In genomic region chr11:72222907-72223614, GRCh38 we compare ENCODE assay signal across 8 cellular contexts. TPM values are rescaled to one million over a fixed set of nuclear protein-coding genes. Genes with fewer than 3 reads are reported as not detected.
DNase-seq lines count a peak whose midpoint lies in the region; ATAC-seq, FAIRE-seq and TF ChIP-seq lines count a peak whose summit lies in the region.

No MANE protein-coding gene starts in this region.

- peaks cover 21% of the 10 kb centered on the region for H3K79me2 ChIP-seq in endothelial cell of umbilical vein (ENCODE audit: control insufficient read depth, insufficient read depth, low read length)

- intact Hi-C loops in endothelial cell of umbilical vein (cut with micrococcal nuclease), result loop anchor here (1.0 to 2.0 kb wide), 5 partner anchors 15 to 198 kb away; partner anchors contain the start of gene ANAPC15
- intact Hi-C loops in mucosa of descending colon (cut with DNase I, micrococcal nuclease), result no loop called here

- peak; percentile 64 for ATAC-seq in GM21360 (IDR thresholded peaks at IDR 0.05; ENCODE audit: unreplicated experiment)
- ATAC-seq in mucosa of descending colon, result peak; percentile 87

- peak overlapping the region; percentile 60 for H3K27ac ChIP-seq in endothelial cell of umbilical vein (ENCODE audit: insufficient read depth, low read depth, low read length)

- peaks cover 12% of the 10 kb centered on the region for H3K4me1 ChIP-seq in NT2/D1 (ENCODE audit: insufficient read depth, insufficient read length)
- H3K4me1 ChIP-seq in endothelial cell of umbilical vein (ENCODE audit: control insufficient read depth, extremely low read depth, insufficient read depth, low read length), result peaks cover 9% of the 10 kb centered on the region
- H3K4me1 ChIP-seq in mucosa of descending colon (ENCODE audit: low read depth), result peaks cover 15% of the 10 kb centered on the region

- peak overlapping the region; percentile 89 for H2AFZ ChIP-seq in endothelial cell of umbilical vein (ENCODE audit: low read depth, low read length)

- H3K9me1 ChIP-seq in endothelial cell of umbilical vein (replicated peaks; ENCODE audit: control insufficient read depth, extremely low read depth, insufficient read depth, low read length), result no peaks in the 10 kb centered on the region

- peak; percentile 86 for FAIRE-seq in endothelial cell of umbilical vein (lab: Jason Lieb, UNC)

- peak; percentile 54 for DNase-seq in COLO829 (ENCODE audit: low spot score)
- peak; percentile 93 for DNase-seq in HT1080 (ENCODE audit: low read depth)
- peak; percentile 97 for DNase-seq in NT2/D1 (ENCODE audit: low read depth, low spot score)
- DNase-seq in activated CD8-positive, alpha-beta memory T cell treated with anti-CD3 and anti-CD28 coated beads, Interleukin-2, amount 50 U/mL, for 24 hours (ENCODE audit: extremely low read depth), result peak; percentile 77
- DNase-seq in endothelial cell of umbilical vein (ENCODE audit: low read depth, low spot score), result peak; percentile 93
- peak; percentile 97 to 98 (median 97) for DNase-seq in mucosa of descending colon
- DNase-seq in stimulated activated CD8-positive, alpha-beta memory T cell treated with anti-CD3 and anti-CD28 coated beads, Interleukin-4, amount 100 ng/mL, for 1 hour (ENCODE audit: low read depth in 2 of 2, low spot score in 1 of 2), result peak; percentile 87 to 88

- POLR2A ChIA-PET in endothelial cell of umbilical vein (lab: Charles Lee), result interaction anchor here (1.0 to 1.5 kb wide), 2 partner anchors 111 to 151 kb away, joined by 3 to 5 read pairs; partner anchors contain the start of gene ANAPC15

- peak in 1 of 2 donors; percentile 16 for TF ChIP-seq CTCF in endothelial cell of umbilical vein (IDR thresholded peaks at IDR 0.05; ENCODE audit: extremely low read depth in 1 of 2, insufficient read depth in 1 of 2, low read depth in 1 of 2, low read length in 2 of 2)
- TF ChIP-seq CTCF in mucosa of descending colon (IDR thresholded peaks at IDR 0.05), result peak; percentile 18

- H3K9ac ChIP-seq in NT2/D1 (ENCODE audit: insufficient read length, low read depth) (peak overlapping the region; percentile 82), endothelial cell of umbilical vein (replicated peaks; ENCODE audit: extremely low read depth, insufficient read depth, low read length) (peak overlapping the region; percentile 82)

- H3K36me3 ChIP-seq in NT2/D1 (ENCODE audit: insufficient read depth, insufficient read length, low read length) (peaks cover 22% of the 10 kb centered on the region), endothelial cell of umbilical vein (ENCODE audit: control insufficient read depth in 2 of 2, extremely low read depth in 1 of 2, insufficient read depth in 2 of 2, low read length in 2 of 2) (peaks cover 2 to 10% of the 10 kb centered on the region in 2 experiments), mucosa of descending colon (ENCODE audit: low read depth) (no peaks in the 10 kb centered on the region)

- BruUV-seq in endothelial cell of umbilical vein (replicated peaks; lab: Mats Ljungman, UMichigan), result no TSS peak

- H3K27me3 ChIP-seq in NT2/D1 (ENCODE audit: insufficient read depth, insufficient read length), result peaks cover 4% of the 10 kb centered on the region
- peaks cover 4 to 7% of the 10 kb centered on the region in 2 experiments for H3K27me3 ChIP-seq in endothelial cell of umbilical vein (ENCODE audit: control insufficient read depth in 2 of 2, insufficient read depth in 2 of 2, low read length in 2 of 2)

- CTCF ChIA-PET in endothelial cell of umbilical vein (lab: Charles Lee), result interaction anchor here (0.8 to 3.2 kb wide), 8 partner anchors 13 to 359 kb away, joined by 4 to 17 read pairs (median 6); no protein-coding TSS in a partner anchor

- H3K4me2 ChIP-seq in endothelial cell of umbilical vein (ENCODE audit: insufficient read depth, low read length), result peak overlapping the region; percentile 89

- no peak for TF ChIP-seq POLR2A in endothelial cell of umbilical vein (IDR thresholded peaks at IDR 0.05; ENCODE audit: low read depth, low read length)

- dilution Hi-C loops in endothelial cell of umbilical vein (cut with MboI; ENCODE audit: extremely low pct_ligation_motif_present, low sequenced_read_pairs), result no loop called here

- no peaks in the 10 kb centered on the region for H4K20me1 ChIP-seq in endothelial cell of umbilical vein (replicated peaks; ENCODE audit: control insufficient read depth, extremely low read depth, insufficient read depth, low read length)

- H3K9me3 ChIP-seq in NT2/D1 (ENCODE audit: insufficient read depth, low read length), result no peaks in the 10 kb centered on the region
- H3K9me3 ChIP-seq in endothelial cell of umbilical vein (replicated peaks; ENCODE audit: control insufficient read depth, insufficient read depth, low read length), result no peaks in the 10 kb centered on the region
- H3K9me3 ChIP-seq in mucosa of descending colon, result no peaks in the 10 kb centered on the region

- H3K4me3 ChIP-seq in NT2/D1 (ENCODE audit: insufficient read length, low read depth) (peak overlapping the region; percentile 54), endothelial cell of umbilical vein (replicated peaks in 1 of 3; ENCODE audit: insufficient read depth in 1 of 3, low read depth in 1 of 3, low read length in 3 of 3) (peak overlapping the region; percentile 62 to 94 (median 70)), mucosa of descending colon (peak overlapping the region; percentile 77)

TF ChIP-seq in endothelial cell of umbilical vein, 7 proteins besides CTCF, POLR2A, EP300 and RAD21:
- TF ChIP-seq POLR2AphosphoS5 (IDR thresholded peaks at IDR 0.05; ENCODE audit: insufficient read depth, low read depth, low read length) (peak; percentile 43), GATA2 (IDR thresholded peaks at IDR 0.05; ENCODE audit: insufficient read depth, insufficient read length, low read depth, low read length) (no peak)

RNA-seq across cellular contexts. Expression of gene INPPL1, which starts 1.5 kb away (rescaled TPM):
- 64.7 and 68.8 TPM in 2 replicates for total RNA-seq in HT1080 (2014; rRNA removed; shearing (Covaris generic))
- polyA plus RNA-seq in HT1080 (2015; cell fraction: cytosol; rRNA removed), result 38.9 and 41.6 TPM in 2 replicates
- polyA plus RNA-seq in HT1080 (2015; cell fraction: nucleus; rRNA removed), result 205 and 235 TPM in 2 replicates
- total RNA-seq in endothelial cell of umbilical vein (184 and 211 TPM in 2 replicates), mucosa of descending colon (100 to 1,000 TPM; 122 to 205 (median 151) TPM)
- polyA plus RNA-seq in endothelial cell of umbilical vein, result 125 and 153 TPM in 2 replicates
- polyA plus RNA-seq in endothelial cell of umbilical vein (2011; cell fraction: cytosol; rRNA removed), result 52.7 and 60.3 TPM in 2 replicates
- 839 and 1,020 TPM in 2 replicates for polyA plus RNA-seq in endothelial cell of umbilical vein (2011; cell fraction: nucleus; rRNA removed)
- 89.2 and 105 TPM in 2 replicates for polyA plus RNA-seq in endothelial cell of umbilical vein (2012)
- polyA minus RNA-seq in endothelial cell of umbilical vein, result 157 and 171 TPM in 2 replicates
- 121 TPM for polyA minus RNA-seq in endothelial cell of umbilical vein (2011; cell fraction: cytosol; rRNA and poly(A)+ RNA removed)
- polyA minus RNA-seq in endothelial cell of umbilical vein (2011; cell fraction: nucleus; rRNA and poly(A)+ RNA removed), result 213 and 246 TPM in 2 replicates

RNA-seq across cellular contexts. Expression of gene FOLR2, which starts 6.5 kb away (rescaled TPM):
- total RNA-seq in HT1080 (2014; rRNA removed; shearing (Covaris generic)), result not detected in 2 replicates
- not detected in 2 replicates for polyA plus RNA-seq in HT1080 (2015; cell fraction: cytosol; rRNA removed)
- 0.19 TPM in 1 of 2 replicates, not detected in the other for polyA plus RNA-seq in HT1080 (2015; cell fraction: nucleus; rRNA removed)
- total RNA-seq in endothelial cell of umbilical vein (not detected in 2 replicates), mucosa of descending colon (10 to 100 TPM in 2 of 3 donors, 1 to 10 TPM in 1; 3.2 to 29.4 (median 13.8) TPM)
- polyA plus RNA-seq in endothelial cell of umbilical vein, result not detected in 2 replicates
- not detected in 2 replicates for polyA plus RNA-seq in endothelial cell of umbilical vein (2011; cell fraction: cytosol; rRNA removed)
- not detected in 2 replicates for polyA plus RNA-seq in endothelial cell of umbilical vein (2011; cell fraction: nucleus; rRNA removed)
- polyA plus RNA-seq in endothelial cell of umbilical vein (2012), result not detected in 2 replicates
- polyA minus RNA-seq in endothelial cell of umbilical vein, result not detected in 2 replicates
- not detected for polyA minus RNA-seq in endothelial cell of umbilical vein (2011; cell fraction: cytosol; rRNA and poly(A)+ RNA removed)
- not detected in 2 replicates for polyA minus RNA-seq in endothelial cell of umbilical vein (2011; cell fraction: nucleus; rRNA and poly(A)+ RNA removed)

RNA-seq across cellular contexts. Expression of gene PHOX2A, which starts 20.9 kb away (rescaled TPM):
- not detected in 2 replicates for total RNA-seq in HT1080 (2014; rRNA removed; shearing (Covaris generic))
- polyA plus RNA-seq in HT1080 (2015; cell fraction: cytosol; rRNA removed), result not detected in 2 replicates
- polyA plus RNA-seq in HT1080 (2015; cell fraction: nucleus; rRNA removed), result not detected in 2 replicates
- total RNA-seq in endothelial cell of umbilical vein (not detected in 2 replicates), mucosa of descending colon (1 to 10 TPM in 1 of 3 donors, under 1 TPM in 2; 0.55 to 2.6 (median 0.60) TPM)
- not detected in 2 replicates for polyA plus RNA-seq in endothelial cell of umbilical vein
- polyA plus RNA-seq in endothelial cell of umbilical vein (2011; cell fraction: cytosol; rRNA removed), result not detected in 2 replicates
- not detected in 2 replicates for polyA plus RNA-seq in endothelial cell of umbilical vein (2011; cell fraction: nucleus; rRNA removed)
- not detected in 2 replicates for polyA plus RNA-seq in endothelial cell of umbilical vein (2012)
- polyA minus RNA-seq in endothelial cell of umbilical vein, result not detected in 2 replicates
- not detected for polyA minus RNA-seq in endothelial cell of umbilical vein (2011; cell fraction: cytosol; rRNA and poly(A)+ RNA removed)
- not detected in 2 replicates for polyA minus RNA-seq in endothelial cell of umbilical vein (2011; cell fraction: nucleus; rRNA and poly(A)+ RNA removed)

RNA-seq across cellular contexts. Expression of gene FOLR1, which starts 31.1 kb away (rescaled TPM):
- total RNA-seq in HT1080 (2014; rRNA removed; shearing (Covaris generic)), result 0.17 TPM in 1 of 2 replicates, not detected in the other
- not detected in 2 replicates for polyA plus RNA-seq in HT1080 (2015; cell fraction: cytosol; rRNA removed)
- polyA plus RNA-seq in HT1080 (2015; cell fraction: nucleus; rRNA removed), result not detected in 2 replicates
- total RNA-seq in endothelial cell of umbilical vein (not detected in 2 replicates), mucosa of descending colon (not detected)
- polyA plus RNA-seq in endothelial cell of umbilical vein, result not detected in 2 replicates
- polyA plus RNA-seq in endothelial cell of umbilical vein (2011; cell fraction: cytosol; rRNA removed), result not detected in 2 replicates
- not detected in 2 replicates for polyA plus RNA-seq in endothelial cell of umbilical vein (2011; cell fraction: nucleus; rRNA removed)
- not detected in 2 replicates for polyA plus RNA-seq in endothelial cell of umbilical vein (2012)
- not detected in 2 replicates for polyA minus RNA-seq in endothelial cell of umbilical vein
- polyA minus RNA-seq in endothelial cell of umbilical vein (2011; cell fraction: cytosol; rRNA and poly(A)+ RNA removed), result 83.2 TPM
- 0.48 and 0.63 TPM in 2 replicates for polyA minus RNA-seq in endothelial cell of umbilical vein (2011; cell fraction: nucleus; rRNA and poly(A)+ RNA removed)

Comparison
In these comparisons a context has a peak if more than half of its experiments do, and no peak if none do; other contexts are left out.
1. Peak in every context shown above with its lines: DNase-seq, ATAC-seq, H3K4me3 ChIP-seq and H3K27ac ChIP-seq.